ENCODE assay signal across 27 cellular contexts in genomic region chrX:53303195-53303594, GRCh38.
"Had no signal": no experiment of that assay in that cellular context is flagged by ENCODE, and none has a peak within 500 bp of the region (broad histone marks: within the 10 kb centered on the region; RNA-seq: fewer than 3 reads in every experiment).

No MANE protein-coding gene starts in this region.

- H3K9me3 ChIP-seq: colonic mucosa, esophagus squamous epithelium, gastrocnemius medialis, heart right ventricle, lower lobe of right lung had no signal

- H3K4me1 ChIP-seq: colonic mucosa, esophagus squamous epithelium, gastrocnemius medialis, heart right ventricle, lower lobe of right lung had no signal

- H3K4me3 ChIP-seq: colonic mucosa, esophagus squamous epithelium, gastrocnemius medialis, heart right ventricle, lower lobe of right lung had no signal

- FAIRE-seq: endometrium, islet of Langerhans, keratinocyte had no signal

- H3K36me3 ChIP-seq: colonic mucosa, esophagus squamous epithelium, gastrocnemius medialis, heart right ventricle, lower lobe of right lung had no signal

- ATAC-seq: effector memory CD8-positive, alpha-beta T cell; esophagus mucosa; gastrocnemius medialis; heart right ventricle; left colon; left lobe of liver; left ventricle myocardium superior; lower lobe of right lung; naive thymus-derived CD4-positive, alpha-beta T cell had no signal

- H3K27me3 ChIP-seq: colonic mucosa, esophagus squamous epithelium, gastrocnemius medialis had no signal

- DNase-seq: colonic mucosa; cortex of kidney; effector CD8-positive, alpha-beta T cell; effector memory CD8-positive, alpha-beta T cell; endodermal cell; erythroblast; esophagus squamous epithelium; foreskin fibroblast; foreskin melanocyte; gastrocnemius medialis; glutamatergic neuron; head of caudate nucleus; heart right ventricle; hippocampal formation; kidney glomerular epithelial cell; left colon; left ventricle myocardium superior; lower lobe of right lung; mesenchymal stem cell; midbrain; naive thymus-derived CD4-positive, alpha-beta T cell had no signal

- H3K27ac ChIP-seq: colonic mucosa, epithelial cell of prostate, esophagus squamous epithelium, gastrocnemius medialis, heart right ventricle, lower lobe of right lung had no signal
